26 cellular contexts compared by ENCODE assay signal in genomic region chr9:126294331-126295081, GRCh38.
"Had no signal": no experiment of that assay in that cellular context is flagged by ENCODE, and none has a peak within 500 bp of the region (broad histone marks: within the 10 kb centered on the region; RNA-seq: fewer than 3 reads in every experiment).

No MANE protein-coding gene starts in this region.

- H3K27me3 ChIP-seq: hepatocyte, ovary, tibial nerve, upper lobe of left lung had no signal

- H3K36me3 Mint-ChIP-seq: natural killer cell; stimulated activated effector memory CD8-positive, alpha-beta T cell treated with anti-CD3 and anti-CD28 coated beads, Interleukin-12 subunit alpha, Interleukin-12 subunit beta, amount 100 ng/mL, for 72 hours had no signal

- H3K9me3 ChIP-seq: gastrocnemius medialis, heart left ventricle, left lung, lower lobe of right lung, ovary, psoas muscle, sigmoid colon, stomach, thoracic aorta, tibial nerve, upper lobe of left lung had no signal

- H3K4me1 ChIP-seq: gastrocnemius medialis, heart left ventricle, left lung, lower lobe of right lung, psoas muscle, stomach, upper lobe of left lung had no signal

- H3K36me3 ChIP-seq: gastrocnemius medialis, heart left ventricle, left lung, lower lobe of right lung, ovary, sigmoid colon, stomach, thoracic aorta, tibial nerve, upper lobe of left lung had no signal

- H3K27ac ChIP-seq: epithelial cell of prostate, gastrocnemius medialis, heart left ventricle, hepatocyte, left lung, lower lobe of right lung, ovary, psoas muscle, sigmoid colon, stomach, thoracic aorta, tibial nerve, upper lobe of left lung had no signal

- H3K4me3 ChIP-seq: dorsolateral prefrontal cortex, gastrocnemius medialis, heart left ventricle, hepatocyte, left lung, lower lobe of right lung, ovary, psoas muscle, sigmoid colon, stomach, thoracic aorta, tibial nerve, upper lobe of left lung had no signal

- H3K4me1 Mint-ChIP-seq: endodermal cell; natural killer cell; stimulated activated effector memory CD8-positive, alpha-beta T cell treated with anti-CD3 and anti-CD28 coated beads, Interleukin-12 subunit alpha, Interleukin-12 subunit beta, amount 100 ng/mL, for 72 hours had no signal

- H3K79me2 ChIP-seq: hepatocyte had no signal

- H3K27ac Mint-ChIP-seq: endodermal cell, natural killer cell had no signal

- H3K4me3 Mint-ChIP-seq: endodermal cell; natural killer cell; neural crest cell; stimulated activated effector memory CD8-positive, alpha-beta T cell treated with anti-CD3 and anti-CD28 coated beads, Interleukin-12 subunit alpha, Interleukin-12 subunit beta, amount 100 ng/mL, for 72 hours had no signal

- H3K9me3 Mint-ChIP-seq: endodermal cell; natural killer cell; neural crest cell; stimulated activated effector memory CD8-positive, alpha-beta T cell treated with anti-CD3 and anti-CD28 coated beads, Interleukin-12 subunit alpha, Interleukin-12 subunit beta, amount 100 ng/mL, for 72 hours had no signal

- H3K4me2 ChIP-seq: hepatocyte had no signal

- DNase-seq: dorsolateral prefrontal cortex; effector CD8-positive, alpha-beta T cell; endodermal cell; foreskin fibroblast; gastrocnemius medialis; heart left ventricle; kidney; left lung; lower lobe of right lung; natural killer cell; nucleus accumbens; ovary; psoas muscle; right cardiac atrium; sigmoid colon; stimulated activated CD4-positive, alpha-beta T cell treated with anti-CD3 and anti-CD28 coated beads, Interleukin-2, amount 100 ng/mL, for 24 hours; stimulated activated CD4-positive, alpha-beta T cell treated with anti-CD3 and anti-CD28 coated beads, Interleukin-4, amount 100 ng/mL, for 24 hours; stimulated activated naive CD4-positive, alpha-beta T cell treated with Interleukin-2 at 50 U/mL for 16 hours; stomach had no signal
